Comparison of ENCODE assay signal across 18 cellular contexts in the genomic region with DNA sequence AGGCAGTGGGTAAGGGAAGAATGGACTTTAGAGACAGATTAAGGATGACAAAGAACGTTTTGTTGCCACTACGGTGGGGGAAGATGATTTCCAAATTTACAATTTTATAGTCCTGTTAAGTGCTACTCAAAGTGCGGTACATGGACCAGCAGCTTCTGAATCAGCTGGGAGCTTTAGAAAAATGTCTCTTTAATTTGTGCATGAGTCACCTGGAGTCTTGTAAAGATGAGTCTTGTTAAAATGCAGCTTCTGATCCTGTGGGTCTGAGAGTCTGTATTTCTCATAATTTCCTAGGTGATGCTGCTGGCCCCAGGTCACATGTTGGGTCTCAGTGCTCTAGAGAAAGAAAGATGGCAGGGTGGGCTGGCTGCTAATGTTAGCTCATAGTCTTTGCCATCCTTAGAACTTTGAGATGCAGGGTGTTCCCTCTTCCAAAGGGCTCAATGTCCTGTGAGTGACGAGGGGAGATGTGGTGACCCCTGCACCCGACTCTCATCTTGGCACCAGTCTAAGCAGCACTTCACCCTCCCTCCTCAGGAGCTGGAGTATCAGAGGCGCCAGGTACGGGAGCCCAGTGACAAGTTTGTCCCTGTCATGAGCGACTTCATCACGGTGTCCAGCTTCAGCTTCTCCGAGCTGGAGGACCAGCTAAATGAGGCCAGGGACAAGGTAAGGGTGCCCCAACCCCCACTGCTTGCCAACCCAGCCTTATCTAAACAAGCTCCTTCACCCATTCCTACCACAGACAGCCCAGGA.
"Had no signal": no experiment of that assay in that cellular context is flagged by ENCODE, and none has a peak within 500 bp of the region (broad histone marks: within the 10 kb centered on the region; RNA-seq: fewer than 3 reads in every experiment).

No MANE protein-coding gene starts in this region.

- H3K27ac Mint-ChIP-seq: activated naive CD8-positive, alpha-beta T cell; endodermal cell; natural killer cell treated with Interleukin-12 subunit alpha and Interleukin-12 subunit beta and Interleukin-15 and Interleukin-18, amount 100 ng/mL, for 72 hours; T-helper 1 cell treated with Interleukin-12 subunit alpha and Interleukin-12 subunit beta and Interleukin-4 antibody, amounts not matched to agents 30 μg/mL and 1 μg/mL, for 36 hours had no signal

- DNase-seq: activated CD4-positive, alpha-beta T cell treated with anti-CD3 and anti-CD28 coated beads, Interleukin-2, amount 50 U/mL, for 1 hour; activated CD8-positive, alpha-beta memory T cell treated with anti-CD3 and anti-CD28 coated beads, Interleukin-2, amount 50 U/mL, for 4 hours; activated gamma-delta T cell; activated T-cell treated with anti-CD3 and anti-CD28 coated beads, Interleukin-2, amount 50 U/mL, for 48 hours; endodermal cell; foreskin keratinocyte; glutamatergic neuron; hippocampal formation; lower lobe of right lung; nucleus accumbens; retina; stimulated activated naive CD8-positive, alpha-beta T cell treated with anti-CD3 and anti-CD28 coated beads, Interleukin-15, Interleukin-2, amounts not matched to agents 100 U/mL and 50 U/mL, for 24 hours; transverse colon; uterus had no signal

- H3K4me3 Mint-ChIP-seq: activated naive CD8-positive, alpha-beta T cell; endodermal cell; natural killer cell treated with Interleukin-12 subunit alpha and Interleukin-12 subunit beta and Interleukin-15 and Interleukin-18, amount 100 ng/mL, for 72 hours; T-helper 1 cell treated with Interleukin-12 subunit alpha and Interleukin-12 subunit beta and Interleukin-4 antibody, amounts not matched to agents 30 μg/mL and 1 μg/mL, for 36 hours had no signal

- H3K9me3 ChIP-seq: lower lobe of right lung, transverse colon, uterus had no signal

- H3K27ac ChIP-seq: epithelial cell of prostate, foreskin keratinocyte, lower lobe of right lung, transverse colon, uterus had no signal

- H3K36me3 Mint-ChIP-seq: activated naive CD8-positive, alpha-beta T cell; natural killer cell treated with Interleukin-12 subunit alpha and Interleukin-12 subunit beta and Interleukin-15 and Interleukin-18, amount 100 ng/mL, for 72 hours had no signal

- H3K27me3 ChIP-seq: foreskin keratinocyte, transverse colon, uterus had no signal

- H3K9me3 Mint-ChIP-seq: endodermal cell; natural killer cell treated with Interleukin-12 subunit alpha and Interleukin-12 subunit beta and Interleukin-15 and Interleukin-18, amount 100 ng/mL, for 72 hours; T-helper 1 cell treated with Interleukin-12 subunit alpha and Interleukin-12 subunit beta and Interleukin-4 antibody, amounts not matched to agents 30 μg/mL and 1 μg/mL, for 36 hours had no signal

- H3K4me1 Mint-ChIP-seq: endodermal cell had no signal

- H3K36me3 ChIP-seq: transverse colon, uterus had no signal

- H3K4me1 ChIP-seq: foreskin keratinocyte, lower lobe of right lung, uterus had no signal

- H3K4me3 ChIP-seq: lower lobe of right lung, transverse colon, uterus had no signal
